8 cellular contexts compared by ENCODE assay signal in genomic region chr15:75738647-75739325, GRCh38. TPM values are rescaled to one million over a fixed set of nuclear protein-coding genes. Genes with fewer than 3 reads are reported as not detected.
DNase-seq lines count a peak whose midpoint lies in the region; ATAC-seq, FAIRE-seq and TF ChIP-seq lines count a peak whose summit lies in the region.

No MANE protein-coding gene starts in this region.

- ATAC-seq in GM21390 (IDR thresholded peaks at IDR 0.05; ENCODE audit: unreplicated experiment): peak; percentile 95

- DNase-seq in COLO668 (lab: John Stamatoyannopoulos, UW; ENCODE audit: unreplicated experiment) (peak; percentile 92), HTR-8/SVneo (ENCODE audit: insufficient read length, low spot score) (peak; percentile 87), NT2/D1 (ENCODE audit: low read depth, low spot score) (peak; percentile 97), endodermal cell (peak; percentile 99), midbrain (lab: John Stamatoyannopoulos, UW) (peak; percentile 75)
- DNase-seq in activated CD8-positive, alpha-beta memory T cell treated with anti-CD3 and anti-CD28 coated beads, Interleukin-2, amount 50 U/mL, for 24 hours (ENCODE audit: extremely low read depth): peak; percentile 60
- peak; percentile 71 for DNase-seq in stimulated activated CD8-positive, alpha-beta memory T cell treated with anti-CD3 and anti-CD28 coated beads, Interleukin-15, amount 100 ng/mL, for 24 hours (ENCODE audit: low read depth)

- H3K4me1 Mint-ChIP-seq in endodermal cell: peaks cover 8% of the 10 kb centered on the region

- H3K4me3 Mint-ChIP-seq in endodermal cell: peak overlapping the region; percentile 73

- WGBS in endodermal cell (ENCODE audit: insufficient coverage in 1 of 2, insufficient read length in 1 of 2), 2 experiments: 20 to 28% methylated on average over 32 to 54 of the region's 54 CpGs

- H3K27ac Mint-ChIP-seq in endodermal cell: no peak overlapping the region

- no peak for FAIRE-seq in HTR-8/SVneo (lab: Jason Lieb, UNC)

- peaks cover 7% of the 10 kb centered on the region for H3K4me1 ChIP-seq in NT2/D1 (ENCODE audit: insufficient read depth, insufficient read length)
- H3K4me1 ChIP-seq in endodermal cell (ENCODE audit: control insufficient read depth, insufficient read depth, low read length): no peaks in the 10 kb centered on the region

- peaks cover 18% of the 10 kb centered on the region for H3K9me3 Mint-ChIP-seq in endodermal cell

- TF ChIP-seq CTCF in endodermal cell (conservative IDR thresholded peaks at IDR 0.05): no peak

- H3K36me3 Mint-ChIP-seq in endodermal cell (ENCODE audit: low read depth): no peaks in the 10 kb centered on the region

- peak overlapping the region; percentile 51 for H3K9ac ChIP-seq in NT2/D1 (ENCODE audit: insufficient read length, low read depth)
- H3K9ac ChIP-seq in endodermal cell (ENCODE audit: extremely low read depth, low read length, poor library complexity, severe bottlenecking): no peak overlapping the region

- H3K27me3 ChIP-seq in NT2/D1 (ENCODE audit: insufficient read depth, insufficient read length): peaks cover 34% of the 10 kb centered on the region
- H3K27me3 ChIP-seq in endodermal cell (ENCODE audit: control insufficient read depth, insufficient read depth, low read length, poor library complexity, severe bottlenecking): peaks cover 17% of the 10 kb centered on the region

- peaks cover 26% of the 10 kb centered on the region; the same call in 1 of the 2 replicates for H3K9me3 ChIP-seq in NT2/D1 (ENCODE audit: insufficient read depth, low read length)
- peaks cover 4% of the 10 kb centered on the region for H3K9me3 ChIP-seq in endodermal cell (ENCODE audit: control insufficient read depth, low read length)

- peak overlapping the region; percentile 72 for H3K4me3 ChIP-seq in NT2/D1 (ENCODE audit: insufficient read length, low read depth)
- H3K4me3 ChIP-seq in endodermal cell (ENCODE audit: low read length): peak overlapping the region; percentile 85

- H3K27me3 Mint-ChIP-seq in endodermal cell (ENCODE audit: insufficient read depth): peaks cover 36% of the 10 kb centered on the region

- H3K36me3 ChIP-seq in NT2/D1 (ENCODE audit: insufficient read depth, insufficient read length, low read length): peaks cover 3% of the 10 kb centered on the region
- no peaks in the 10 kb centered on the region for H3K36me3 ChIP-seq in endodermal cell (ENCODE audit: control insufficient read depth, insufficient read depth, low read length)

- no peak overlapping the region for H3K27ac ChIP-seq in endodermal cell (ENCODE audit: low read depth, low read length)

RNA-seq across cellular contexts. Expression of gene CSPG4, which starts 26.1 kb away (rescaled TPM):
- 1 to 10 TPM; 1.8 to 3.3 TPM for total RNA-seq in endodermal cell
- 3.4 TPM for polyA plus RNA-seq in endodermal cell (2013, experiment 1 of 2)
- polyA plus RNA-seq in endodermal cell (2013, experiment 2 of 2): 3.3 TPM
